Comparison of ENCODE assay signal across 12 cellular contexts in genomic region chr20:51650685-51651134, GRCh38.
A peak's percentile ranks its signal among the peaks of the same experiment; 100 is the strongest.
DNase-seq lines count a peak whose midpoint lies in the region; ATAC-seq and TF ChIP-seq lines count a peak whose summit lies in the region.
"Had no signal": no experiment of that assay in that cellular context is flagged by ENCODE, and none has a peak within 500 bp of the region (broad histone marks: within the 10 kb centered on the region; RNA-seq: fewer than 3 reads in every experiment).

No MANE protein-coding gene starts in this region.

- no peaks in the 10 kb centered on the region for H3K36me3 Mint-ChIP-seq in MCF 10A (ENCODE audit: insufficient read depth, unreplicated experiment)
- H3K36me3 Mint-ChIP-seq: CD4-positive, CD25-positive, alpha-beta regulatory T cell had no signal

- BruUV-seq in MCF 10A (replicated peaks; lab: Mats Ljungman, UMichigan): no TSS peak

- no peaks in the 10 kb centered on the region for H3K9me3 Mint-ChIP-seq in MCF 10A (ENCODE audit: unreplicated experiment)
- H3K9me3 Mint-ChIP-seq: activated CD4-positive, alpha-beta memory T cell treated with anti-CD3 and anti-CD28 coated beads, Interleukin-2, amount 10 ng/mL, durations not matched to agents 7 days and 5 days; CD4-positive, CD25-positive, alpha-beta regulatory T cell had no signal

- TF ChIP-seq POLR2A in breast epithelium (IDR thresholded peaks at IDR 0.05) (no peak), suprapubic skin (IDR thresholded peaks at IDR 0.05) (no peak)

- H3K36me3 ChIP-seq in breast epithelium: no peaks in the 10 kb centered on the region
- H3K36me3 ChIP-seq in suprapubic skin: peaks cover 11% of the 10 kb centered on the region

- TF ChIP-seq CTCF in MCF 10A (IDR thresholded peaks at IDR 0.05; ENCODE audit: unreplicated experiment) (no peak), breast epithelium (IDR thresholded peaks at IDR 0.05) (no peak), fibroblast of the aortic adventitia (IDR thresholded peaks at IDR 0.05; ENCODE audit: insufficient read depth, low read length) (no peak), suprapubic skin (IDR thresholded peaks at IDR 0.05) (no peak)

- H3K27ac Mint-ChIP-seq in MCF 10A (ENCODE audit: low read depth, unreplicated experiment): no peak overlapping the region
- H3K27ac Mint-ChIP-seq: activated CD4-positive, alpha-beta memory T cell treated with anti-CD3 and anti-CD28 coated beads, Interleukin-2, amount 10 ng/mL, durations not matched to agents 7 days and 5 days; CD4-positive, CD25-positive, alpha-beta regulatory T cell had no signal

- no peak for TF ChIP-seq EP300 in suprapubic skin (IDR thresholded peaks at IDR 0.05)

- no peaks in the 10 kb centered on the region for H3K4me1 ChIP-seq in breast epithelium
- no peaks in the 10 kb centered on the region for H3K4me1 ChIP-seq in suprapubic skin

- DNase-seq in MCF 10A (ENCODE audit: unreplicated experiment): peak; percentile 55
- no peak for DNase-seq in breast epithelium (ENCODE audit: low spot score in 2 of 2)
- DNase-seq in RKO (ENCODE audit: low spot score): peak; percentile 26
- DNase-seq in fibroblast of the aortic adventitia (ENCODE audit: low read depth): peak; percentile 46
- no peak for DNase-seq in activated CD4-positive, CD25-positive, alpha-beta regulatory T cell (lab: John Stamatoyannopoulos, UW)
- DNase-seq in hypothalamus (lab: John Stamatoyannopoulos, UW): no peak
- no peak for DNase-seq in suprapubic skin (ENCODE audit: low spot score in 2 of 2)
- DNase-seq: activated CD4-positive, alpha-beta memory T cell treated with anti-CD3 and anti-CD28 coated beads, Interleukin-2, amount 10 ng/mL, durations not matched to agents 7 days and 5 days; CD4-positive, CD25-positive, alpha-beta regulatory T cell; NCI-H2107; stimulated activated naive CD8-positive, alpha-beta T cell treated with anti-CD3 and anti-CD28 coated beads, Interleukin-15, Interleukin-2, amounts not matched to agents 100 U/mL and 50 U/mL, for 24 hours had no signal

- H3K4me3 ChIP-seq in breast epithelium (no peak overlapping the region), fibroblast of the aortic adventitia (ENCODE audit: low read depth, low read length) (no peak overlapping the region), suprapubic skin (no peak overlapping the region)

- no peak for ATAC-seq in GM19452 (IDR thresholded peaks at IDR 0.05; ENCODE audit: unreplicated experiment)
- ATAC-seq: stimulated activated naive CD8-positive, alpha-beta T cell treated with anti-CD3 and anti-CD28 coated beads, Interleukin-15, Interleukin-2, amounts not matched to agents 100 U/mL and 50 U/mL, for 24 hours had no signal

- H3K4me3 Mint-ChIP-seq in MCF 10A (ENCODE audit: unreplicated experiment): no peak overlapping the region
- H3K4me3 Mint-ChIP-seq: activated CD4-positive, alpha-beta memory T cell treated with anti-CD3 and anti-CD28 coated beads, Interleukin-2, amount 10 ng/mL, durations not matched to agents 7 days and 5 days; CD4-positive, CD25-positive, alpha-beta regulatory T cell had no signal

- H3K27ac ChIP-seq in breast epithelium: no peak overlapping the region
- no peak overlapping the region for H3K27ac ChIP-seq in suprapubic skin

- intact Hi-C loops in MCF 10A (cut with micrococcal nuclease) (no loop called here), breast epithelium (cut with DNase I; ENCODE audit: low total_unique reads) (no loop called here)

- POLR2A ChIA-PET in MCF 10A (lab: Yijun Ruan, JAX): no interaction called here

- H3K27me3 ChIP-seq in breast epithelium: no peaks in the 10 kb centered on the region
- H3K27me3 ChIP-seq in suprapubic skin: no peaks in the 10 kb centered on the region

- no peaks in the 10 kb centered on the region for H3K27me3 Mint-ChIP-seq in MCF 10A (ENCODE audit: insufficient read depth, unreplicated experiment)

- H3K9me3 ChIP-seq in breast epithelium: no peaks in the 10 kb centered on the region
- H3K9me3 ChIP-seq in suprapubic skin: no peaks in the 10 kb centered on the region

- CTCF ChIA-PET in MCF 10A (lab: Yijun Ruan, JAX): interaction anchor here (0.6 to 2.1 kb wide), 6 partner anchors 10 to 432 kb away, joined by 3 to 10 read pairs (median 4); no protein-coding TSS in a partner anchor

- 52% methylated on average over 5 of the region's 5 CpGs for WGBS in suprapubic skin

- H3K4me1 Mint-ChIP-seq in MCF 10A (ENCODE audit: insufficient read depth, unreplicated experiment): peaks cover 6% of the 10 kb centered on the region
- H3K4me1 Mint-ChIP-seq: activated CD4-positive, alpha-beta memory T cell treated with anti-CD3 and anti-CD28 coated beads, Interleukin-2, amount 10 ng/mL, durations not matched to agents 7 days and 5 days had no signal

Comparison
In these comparisons a context has a peak if more than half of its experiments do, and no peak if none do; other contexts are left out.
1. DNase-seq: peak in MCF 10A (single experiment), RKO (single experiment) and fibroblast of the aortic adventitia (single experiment); none in breast epithelium (0 of 2), activated CD4-positive, CD25-positive, alpha-beta regulatory T cell (0 of 4), hypothalamus (0 of 51) and suprapubic skin (0 of 2).